In the genomic region with DNA sequence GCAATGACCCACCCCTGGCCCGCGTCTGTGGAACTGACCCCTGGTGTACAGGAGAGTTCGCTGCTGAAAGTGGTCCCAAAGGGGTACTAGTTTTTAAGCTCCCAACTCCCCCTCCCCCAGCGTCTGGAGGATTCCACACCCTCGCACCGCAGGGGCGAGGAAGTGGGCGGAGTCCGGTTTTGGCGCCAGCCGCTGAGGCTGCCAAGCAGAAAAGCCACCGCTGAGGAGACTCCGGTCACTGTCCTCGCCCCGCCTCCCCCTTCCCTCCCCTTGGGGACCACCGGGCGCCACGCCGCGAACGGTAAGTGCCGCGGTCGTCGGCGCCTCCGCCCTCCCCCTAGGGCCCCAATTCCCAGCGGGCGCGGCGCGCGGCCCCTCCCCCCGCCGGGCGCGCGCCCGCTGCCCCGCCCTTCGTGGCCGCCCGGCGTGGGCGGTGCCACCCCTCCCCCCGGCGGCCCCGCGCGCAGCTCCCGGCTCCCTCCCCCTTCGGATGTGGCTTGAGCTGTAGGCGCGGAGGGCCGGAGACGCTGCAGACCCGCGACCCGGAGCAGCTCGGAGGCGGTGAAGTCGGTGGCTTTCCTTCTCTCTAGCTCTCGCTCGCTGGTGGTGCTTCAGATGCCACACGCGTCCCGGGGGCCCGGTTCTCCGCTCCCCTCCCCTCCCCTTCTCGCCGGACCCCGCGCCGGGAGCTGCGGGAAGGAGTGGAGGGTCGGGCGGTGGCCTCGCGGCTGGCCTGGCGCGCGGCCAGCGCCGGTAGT, we compare ENCODE assay signal across 8 cellular contexts. TPM values are rescaled to one million over a fixed set of nuclear protein-coding genes. Genes with fewer than 3 reads are reported as not detected.
A peak's percentile ranks its signal among the peaks of the same experiment; 100 is the strongest.
DNase-seq lines count a peak whose midpoint lies in the region; ATAC-seq, FAIRE-seq and TF ChIP-seq lines count a peak whose summit lies in the region.

Gene CBX3 (plus strand): TSS at position 485 of the 758 bp plus-strand sequence. CDS start 1,254 bp downstream, outside the sequence.

- FAIRE-seq in GM18507 (lab: Jason Lieb, UNC) = no peak

- 1% methylated on average over 84 of the region's 84 CpGs for WGBS in right cardiac atrium

- no peak for TF ChIP-seq CTCF in uterus (IDR thresholded peaks at IDR 0.05)

- no peaks in the 10 kb centered on the region for H3K27me3 ChIP-seq in right cardiac atrium (ENCODE audit: control insufficient read depth, insufficient read depth)
- no peaks in the 10 kb centered on the region for H3K27me3 ChIP-seq in uterus

- no peaks in the 10 kb centered on the region for H3K9me3 ChIP-seq in right cardiac atrium (ENCODE audit: control insufficient read depth, low read length)
- H3K9me3 ChIP-seq in uterus = no peaks in the 10 kb centered on the region

- H3K4me1 ChIP-seq in right cardiac atrium (ENCODE audit: control insufficient read depth, insufficient read depth, low read length) (peaks cover 2% of the 10 kb centered on the region), uterus (peaks cover 6 to 13% of the 10 kb centered on the region in 2 donors)

- peak; percentile 75 for DNase-seq in GM18507 (ENCODE audit: extremely low spot score, insufficient read length, low read depth)
- peak; percentile 91 to 96 for DNase-seq in NCI-H187 (lab: John Stamatoyannopoulos, UW)
- DNase-seq in right cardiac atrium = peak; percentile 92 to 96 (median 95)
- DNase-seq in putamen (ENCODE audit: low spot score) = peak; percentile 82
- peak; percentile 90 for DNase-seq in uterus

- peak; percentile 33 for ATAC-seq in HG02938 (IDR thresholded peaks at IDR 0.05; ENCODE audit: unreplicated experiment)
- peak; percentile 78 to 80 for ATAC-seq in right cardiac atrium

- intact Hi-C loops in T-helper 2 cell treated with Interferon-gamma antibody and Interleukin-4, amounts not matched to agents 100 ng/mL and 5 ng/mL, for 36 hours (cut with micrococcal nuclease) = loop anchor here (1.0 to 10.0 kb wide), 7 partner anchors 77 to 1539 kb away; partner anchors contain the start of genes CYCS, HIBADH and TAX1BP1
- intact Hi-C loops in right cardiac atrium (cut with DNase I) = no loop called here
- intact Hi-C loops in uterus (cut with DNase I; ENCODE audit: low total_unique reads) = no loop called here

- peak; percentile 51 to 83 for TF ChIP-seq POLR2A in uterus (IDR thresholded peaks at IDR 0.05)

- peak within 1 kb of the TSS; percentile 100 for H3K27ac ChIP-seq in angular gyrus (ENCODE audit: low read depth, low read length)
- peak within 1 kb of the TSS; percentile 99 for H3K27ac ChIP-seq in right cardiac atrium (ENCODE audit: low read length)
- peak within 1 kb of the TSS; percentile 100 for H3K27ac ChIP-seq in uterus

- peak within 1 kb of the TSS; percentile 95 for H3K4me3 ChIP-seq in right cardiac atrium (ENCODE audit: low read length)
- H3K4me3 ChIP-seq in uterus = peak within 1 kb of the TSS; percentile 88 to 97

- no peaks in the 10 kb centered on the region for H3K36me3 ChIP-seq in uterus

RNA-seq across cellular contexts. Expression of gene CBX3, which starts in this region (rescaled TPM):
- total RNA-seq in T-helper 2 cell treated with Interferon-gamma antibody and Interleukin-4, amounts not matched to agents 100 ng/mL and 5 ng/mL, for 36 hours = 223 TPM in 2 replicates
- total RNA-seq in right cardiac atrium = 10 to 100 TPM; 68.1 to 82.5 (median 72.2) TPM
- 61.2 TPM for polyA plus RNA-seq in right cardiac atrium
- 100 to 1,000 TPM in 2 of 4 donors, 10 to 100 TPM in 2; 30.5 to 178 (median 88.1) TPM for total RNA-seq in uterus

Comparison
In these comparisons a context has a peak if more than half of its experiments do, and no peak if none do; other contexts are left out.
1. Peak in every context shown above with its lines: DNase-seq, ATAC-seq, H3K4me3 ChIP-seq and H3K27ac ChIP-seq.